In the genomic region with DNA sequence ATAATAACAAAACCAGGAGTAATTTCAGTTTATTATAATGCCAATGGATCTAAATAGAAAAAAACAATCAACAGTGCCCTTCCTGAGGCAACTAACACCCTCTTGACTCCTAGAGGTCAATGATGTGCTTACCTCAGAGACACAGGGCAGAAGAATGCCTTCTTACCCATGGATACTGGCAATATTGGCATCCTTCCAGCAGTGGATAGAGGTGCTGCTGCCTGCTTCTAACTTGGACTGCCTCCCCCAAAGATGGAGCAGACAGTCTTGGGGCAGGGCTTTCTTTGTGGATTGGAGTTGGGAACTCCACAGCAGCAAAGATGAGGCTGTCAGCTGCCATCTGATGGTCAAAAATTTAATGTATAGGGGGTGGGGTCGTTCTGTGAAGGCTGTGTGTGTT, we compare ENCODE assay signal across 17 cellular contexts.
DNase-seq lines count a peak whose midpoint lies in the region; ATAC-seq and TF ChIP-seq lines count a peak whose summit lies in the region.
"Had no signal": no experiment of that assay in that cellular context is flagged by ENCODE, and none has a peak within 500 bp of the region (broad histone marks: within the 10 kb centered on the region; RNA-seq: fewer than 3 reads in every experiment).

No MANE protein-coding gene starts in this region.

- no peaks in the 10 kb centered on the region for H3K4me1 ChIP-seq in breast epithelium
- no peaks in the 10 kb centered on the region for H3K4me1 ChIP-seq in CD4-positive, alpha-beta memory T cell (ENCODE audit: insufficient read depth, low read length)

- intact Hi-C loops in MCF 10A (cut with micrococcal nuclease): no loop called here
- intact Hi-C loops in breast epithelium (cut with DNase I; ENCODE audit: low total_unique reads): no loop called here
- intact Hi-C loops in CD4-positive, alpha-beta memory T cell (cut with micrococcal nuclease): no loop called here

- H3K27me3 ChIP-seq in breast epithelium: no peaks in the 10 kb centered on the region
- H3K27me3 ChIP-seq in CD4-positive, alpha-beta memory T cell (ENCODE audit: insufficient read depth, low read length): no peaks in the 10 kb centered on the region

- TF ChIP-seq CTCF in MCF 10A (IDR thresholded peaks at IDR 0.05; ENCODE audit: unreplicated experiment) (no peak), breast epithelium (IDR thresholded peaks at IDR 0.05) (no peak)

- no peaks in the 10 kb centered on the region for H3K27me3 Mint-ChIP-seq in MCF 10A (ENCODE audit: insufficient read depth, unreplicated experiment)
- H3K27me3 Mint-ChIP-seq in CD4-positive, alpha-beta memory T cell: no peaks in the 10 kb centered on the region
- H3K27me3 Mint-ChIP-seq: B cell, IgD-negative memory B cell had no signal

- H3K9me3 ChIP-seq in breast epithelium: peaks cover 0 to 4% of the 10 kb centered on the region in 2 donors
- no peaks in the 10 kb centered on the region for H3K9me3 ChIP-seq in CD4-positive, alpha-beta memory T cell (ENCODE audit: control insufficient read depth in 1 of 2, low read length in 2 of 2)

- H3K4me1 Mint-ChIP-seq in MCF 10A (ENCODE audit: insufficient read depth, unreplicated experiment): no peaks in the 10 kb centered on the region
- H3K4me1 Mint-ChIP-seq in CD4-positive, alpha-beta memory T cell: peaks cover 0 to 6% (median 5%) of the 10 kb centered on the region in 4 donors

- no TSS peak for BruUV-seq in MCF 10A (replicated peaks; lab: Mats Ljungman, UMichigan)

- peak; percentile 49 for DNase-seq in DMS53 (lab: John Stamatoyannopoulos, UW)
- DNase-seq in DMS53 treated with DMSO at 0.1 percent for 48 hours (lab: John Stamatoyannopoulos, UW; ENCODE audit: unreplicated experiment): no peak
- peak; percentile 21 for DNase-seq in MCF 10A (ENCODE audit: unreplicated experiment)
- no peak for DNase-seq in breast epithelium (ENCODE audit: low spot score in 2 of 2)
- DNase-seq in NCI-H69 (lab: John Stamatoyannopoulos, UW): peak; percentile 13
- no peak for DNase-seq in EL
- DNase-seq in CD4-positive, alpha-beta memory T cell: no peak
- DNase-seq: 8988T, COR-L47, NCI-H1105 treated with DMSO at 0.1 percent for 48 hours, NCI-H1694 treated with DMSO at 0.1 percent for 48 hours, NCI-H2171, NCI-H524 treated with DMSO at 0.1 percent for 48 hours, RPMI8226 had no signal

- H3K9me3 Mint-ChIP-seq in MCF 10A (ENCODE audit: unreplicated experiment): no peaks in the 10 kb centered on the region
- peaks cover 0 to 5% (median 2%) of the 10 kb centered on the region in 8 donors for H3K9me3 Mint-ChIP-seq in CD4-positive, alpha-beta memory T cell

- H3K4me3 ChIP-seq in breast epithelium: no peak overlapping the region
- H3K4me3 ChIP-seq in CD4-positive, alpha-beta memory T cell (ENCODE audit: low read length in 2 of 2): no peak overlapping the region

- H3K36me3 ChIP-seq in breast epithelium: no peaks in the 10 kb centered on the region
- no peaks in the 10 kb centered on the region for H3K36me3 ChIP-seq in CD4-positive, alpha-beta memory T cell (ENCODE audit: insufficient read depth, low read length)

- H3K27ac Mint-ChIP-seq in MCF 10A (ENCODE audit: low read depth, unreplicated experiment): no peak overlapping the region
- peak overlapping the region in 1 of 7 donors; percentile 2 for H3K27ac Mint-ChIP-seq in CD4-positive, alpha-beta memory T cell
- H3K27ac Mint-ChIP-seq: B cell, IgD-negative memory B cell had no signal

- H3K36me3 Mint-ChIP-seq in MCF 10A (ENCODE audit: insufficient read depth, unreplicated experiment): no peaks in the 10 kb centered on the region
- H3K36me3 Mint-ChIP-seq in CD4-positive, alpha-beta memory T cell: peaks cover 32 to 52% of the 10 kb centered on the region in 2 donors

- CTCF ChIA-PET in MCF 10A (lab: Yijun Ruan, JAX): interaction anchor here (0.6 kb wide), 1 partner anchor 409 kb away, joined by 3 read pairs; no protein-coding TSS in a partner anchor
- CTCF ChIA-PET in CD4-positive, alpha-beta memory T cell (lab: Charles Lee; ENCODE audit: partially characterized antibody): no interaction called here

- no peak overlapping the region for H3K27ac ChIP-seq in breast epithelium
- H3K27ac ChIP-seq in CD4-positive, alpha-beta memory T cell (ENCODE audit: low read depth, low read length): no peak overlapping the region

- no peak for TF ChIP-seq POLR2A in breast epithelium (IDR thresholded peaks at IDR 0.05)

- POLR2A ChIA-PET in MCF 10A (lab: Yijun Ruan, JAX): no interaction called here
- POLR2A ChIA-PET in CD4-positive, alpha-beta memory T cell (lab: Charles Lee; ENCODE audit: partially characterized antibody): no interaction called here

- no peak for ATAC-seq in GM21381 (IDR thresholded peaks at IDR 0.05; ENCODE audit: unreplicated experiment)

- no peak overlapping the region for H3K4me3 Mint-ChIP-seq in MCF 10A (ENCODE audit: unreplicated experiment)
- H3K4me3 Mint-ChIP-seq in CD4-positive, alpha-beta memory T cell: no peak overlapping the region
- H3K4me3 Mint-ChIP-seq: B cell, IgD-negative memory B cell had no signal

Comparison
In these comparisons a context has a peak if more than half of its experiments do, and no peak if none do; other contexts are left out.
1. DNase-seq: peak in DMS53 (single experiment), MCF 10A (single experiment) and NCI-H69 (single experiment); none in DMS53 treated with DMSO at 0.1 percent for 48 hours (single experiment), breast epithelium (0 of 2), EL (single experiment) and CD4-positive, alpha-beta memory T cell (0 of 5).